8 cellular contexts compared by ENCODE assay signal in the genomic region with DNA sequence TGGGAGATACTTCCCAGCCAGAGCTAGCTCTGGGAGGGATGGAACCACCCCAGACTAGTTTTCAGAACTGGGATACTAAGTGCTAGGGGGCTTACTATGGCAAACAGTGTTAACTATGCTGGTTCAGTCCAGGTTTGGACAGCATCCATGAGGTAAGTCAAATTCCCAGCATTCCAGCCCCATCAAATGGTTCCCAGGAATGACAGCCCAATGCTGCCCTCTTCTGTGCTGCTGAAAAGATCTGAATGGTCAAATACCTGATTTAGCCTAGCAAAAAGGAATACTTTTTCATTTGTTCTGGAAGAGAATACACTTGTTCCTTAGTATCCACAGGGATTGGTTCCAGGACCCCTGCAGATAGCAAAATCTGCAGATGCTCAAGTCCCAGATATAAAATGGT.
DNase-seq lines count a peak whose midpoint lies in the region; ATAC-seq and TF ChIP-seq lines count a peak whose summit lies in the region.
"Had no signal": no experiment of that assay in that cellular context is flagged by ENCODE, and none has a peak within 500 bp of the region (broad histone marks: within the 10 kb centered on the region; RNA-seq: fewer than 3 reads in every experiment).

No MANE protein-coding gene starts in this region.

- H2AFZ ChIP-seq in OCI-LY7 (ENCODE audit: low read length), result no peak overlapping the region

- intact Hi-C loops in OCI-LY7 (cut with micrococcal nuclease; ENCODE audit: unreplicated experiment), result no loop called here
- intact Hi-C loops in activated naive CD4-positive, alpha-beta T cell treated with anti-CD3 and anti-CD28 coated beads for 36 hours (cut with micrococcal nuclease), result no loop called here

- H3K9me3 ChIP-seq in OCI-LY7 (ENCODE audit: low read length) (no peaks in the 10 kb centered on the region), T-helper 17 cell (ENCODE audit: control insufficient read depth, low read length, poor library complexity, severe bottlenecking) (no peaks in the 10 kb centered on the region)

- H3K4me3 Mint-ChIP-seq in progenitor cell of endocrine pancreas (ENCODE audit: low read depth) (no peak overlapping the region), T-helper 17 cell (no peak overlapping the region)
- no peak overlapping the region for H3K4me3 Mint-ChIP-seq in activated naive CD4-positive, alpha-beta T cell treated with anti-CD3 and anti-CD28 coated beads for 36 hours
- H3K4me3 Mint-ChIP-seq: central memory CD8-positive, alpha-beta T cell had no signal

- H3K9me3 Mint-ChIP-seq in progenitor cell of endocrine pancreas (ENCODE audit: low read depth), result no peaks in the 10 kb centered on the region
- H3K9me3 Mint-ChIP-seq in activated naive CD4-positive, alpha-beta T cell treated with anti-CD3 and anti-CD28 coated beads for 36 hours, result no peaks in the 10 kb centered on the region
- H3K9me3 Mint-ChIP-seq: central memory CD8-positive, alpha-beta T cell had no signal

- no peaks in the 10 kb centered on the region for H3K36me3 ChIP-seq in OCI-LY7 (ENCODE audit: insufficient read depth, low read length)

- H3K4me3 ChIP-seq in OCI-LY7 (ENCODE audit: low read depth, low read length, poor library complexity, severe bottlenecking) (no peak overlapping the region), fibroblast of mammary gland (ENCODE audit: control insufficient read depth, low read depth, low read length) (no peak overlapping the region)

- H3K79me2 ChIP-seq in OCI-LY7 (ENCODE audit: insufficient read depth, low read depth, low read length), result no peaks in the 10 kb centered on the region

- peaks cover 21% of the 10 kb centered on the region for H3K4me1 Mint-ChIP-seq in progenitor cell of endocrine pancreas (ENCODE audit: low read depth)
- no peaks in the 10 kb centered on the region for H3K4me1 Mint-ChIP-seq in activated naive CD4-positive, alpha-beta T cell treated with anti-CD3 and anti-CD28 coated beads for 36 hours (ENCODE audit: low read depth)
- no peaks in the 10 kb centered on the region for H3K4me1 Mint-ChIP-seq in T-helper 17 cell
- H3K4me1 Mint-ChIP-seq: central memory CD8-positive, alpha-beta T cell had no signal

- no peak for DNase-seq in GM13977 (ENCODE audit: low spot score)
- no peak for DNase-seq in OCI-LY7 (ENCODE audit: low spot score)
- DNase-seq in fibroblast of mammary gland (ENCODE audit: low read depth), result peak; percentile 15
- no peak for DNase-seq in progenitor cell of endocrine pancreas (ENCODE audit: low spot score, unreplicated experiment)
- no peak for DNase-seq in DMS153 (lab: John Stamatoyannopoulos, UW)
- DNase-seq in activated naive CD4-positive, alpha-beta T cell treated with anti-CD3 and anti-CD28 coated beads for 36 hours, result no peak
- no peak for DNase-seq in T-helper 17 cell

- H3K4me1 ChIP-seq in OCI-LY7 (ENCODE audit: insufficient read depth, low read length, poor library complexity, severe bottlenecking), result no peaks in the 10 kb centered on the region

- H4K20me1 ChIP-seq in OCI-LY7 (ENCODE audit: insufficient read depth, low read length), result no peaks in the 10 kb centered on the region

- POLR2A ChIA-PET in OCI-LY7 (lab: Charles Lee), result no interaction called here

- no peaks in the 10 kb centered on the region for H3K9me2 ChIP-seq in OCI-LY7 (ENCODE audit: insufficient read depth, low read length)

- no peak overlapping the region for H3K4me2 ChIP-seq in OCI-LY7 (ENCODE audit: low read length)

- no peak overlapping the region for H3K27ac ChIP-seq in OCI-LY7 (ENCODE audit: low read depth, low read length, poor library complexity, severe bottlenecking)

- peaks cover 8% of the 10 kb centered on the region for H3K36me3 Mint-ChIP-seq in progenitor cell of endocrine pancreas (ENCODE audit: insufficient read depth)
- H3K36me3 Mint-ChIP-seq in activated naive CD4-positive, alpha-beta T cell treated with anti-CD3 and anti-CD28 coated beads for 36 hours (ENCODE audit: low read depth), result peaks cover 3% of the 10 kb centered on the region
- H3K36me3 Mint-ChIP-seq in T-helper 17 cell (ENCODE audit: low read depth), result peaks cover 2% of the 10 kb centered on the region

- in situ Hi-C loops in GM13977 (cut with MboI; ENCODE audit: low pct_unique_long_range_greater_than_20kb, low sequenced_read_pairs, unreplicated experiment), result loop anchor here (25.0 kb wide), 2 partner anchors 186 to 411 kb away; no protein-coding TSS in a partner anchor

- H3K27ac Mint-ChIP-seq in progenitor cell of endocrine pancreas (peak overlapping the region; percentile 88), T-helper 17 cell (no peak overlapping the region)
- H3K27ac Mint-ChIP-seq in activated naive CD4-positive, alpha-beta T cell treated with anti-CD3 and anti-CD28 coated beads for 36 hours, result no peak overlapping the region

- ATAC-seq in T-helper 17 cell, result no peak

- H3K27me3 Mint-ChIP-seq in progenitor cell of endocrine pancreas, result no peaks in the 10 kb centered on the region
- H3K27me3 Mint-ChIP-seq in activated naive CD4-positive, alpha-beta T cell treated with anti-CD3 and anti-CD28 coated beads for 36 hours (ENCODE audit: low read depth), result no peaks in the 10 kb centered on the region
- no peaks in the 10 kb centered on the region for H3K27me3 Mint-ChIP-seq in T-helper 17 cell
- H3K27me3 Mint-ChIP-seq: central memory CD8-positive, alpha-beta T cell had no signal

- no TSS peak for BruUV-seq in OCI-LY7 (replicated peaks; lab: Mats Ljungman, UMichigan)

- CTCF ChIA-PET in OCI-LY7 (lab: Charles Lee; ENCODE audit: unreplicated experiment), result no interaction called here
- CTCF ChIA-PET in activated naive CD4-positive, alpha-beta T cell treated with anti-CD3 and anti-CD28 coated beads for 36 hours (lab: Charles Lee), result no interaction called here

- TF ChIP-seq CTCF in GM13977 (IDR thresholded peaks at IDR 0.05; ENCODE audit: extremely low read depth, insufficient read depth, missing control alignments), result peak; percentile 28
- 0 out of 2 replicates have a peak, but pooled peaks have one; percentile 32 for TF ChIP-seq CTCF in OCI-LY7 (conservative IDR thresholded peaks at IDR 0.05; ENCODE audit: low read length)
- peak; percentile 41 for TF ChIP-seq CTCF in fibroblast of mammary gland (conservative IDR thresholded peaks at IDR 0.05; ENCODE audit: control insufficient read depth, insufficient read depth, low read depth, low read length)
- peak; percentile 52 for TF ChIP-seq CTCF in progenitor cell of endocrine pancreas (IDR thresholded peaks at IDR 0.05; ENCODE audit: unreplicated experiment)
